11 cellular contexts compared by ENCODE assay signal in the genomic region with DNA sequence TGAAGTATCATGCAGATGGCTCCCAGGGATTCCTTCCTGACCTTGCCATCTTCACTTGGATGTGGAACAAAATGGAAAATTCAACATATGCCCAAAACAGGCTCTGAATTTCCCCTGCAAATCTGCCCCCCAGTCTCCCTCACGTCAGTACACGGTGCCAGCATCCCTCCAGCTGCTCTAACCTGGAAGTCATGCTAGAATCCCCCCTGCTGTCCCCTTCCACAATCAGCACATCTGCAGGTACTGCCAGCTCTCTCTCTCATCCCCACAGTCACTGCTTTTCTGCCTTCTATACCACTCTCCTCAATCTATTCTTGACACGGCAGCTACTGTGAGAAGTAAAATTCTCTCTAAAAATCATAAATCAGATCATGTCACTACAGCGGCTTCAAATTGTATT. TPM values are rescaled to one million over a fixed set of nuclear protein-coding genes. Genes with fewer than 3 reads are reported as not detected.
A peak's percentile ranks its signal among the peaks of the same experiment; 100 is the strongest.
DNase-seq lines count a peak whose midpoint lies in the region; ATAC-seq and TF ChIP-seq lines count a peak whose summit lies in the region.
"Had no signal": no experiment of that assay in that cellular context is flagged by ENCODE, and none has a peak within 500 bp of the region (broad histone marks: within the 10 kb centered on the region; RNA-seq: fewer than 3 reads in every experiment).

No MANE protein-coding gene starts in this region.

- peaks cover 13 to 62% (median 47%) of the 10 kb centered on the region in 4 donors for H3K4me1 Mint-ChIP-seq in CD4-positive, CD25-positive, alpha-beta regulatory T cell
- H3K4me1 Mint-ChIP-seq in effector memory CD8-positive, alpha-beta T cell (ENCODE audit: low read depth in 2 of 2): peaks cover 31 to 32% of the 10 kb centered on the region in 2 donors

- H3K4me1 ChIP-seq in CD4-positive, CD25-positive, alpha-beta regulatory T cell (ENCODE audit: control insufficient read depth, insufficient read depth, low read length, poor library complexity, severe bottlenecking): peaks cover 34% of the 10 kb centered on the region
- H3K4me1 ChIP-seq in MM.1S (ENCODE audit: low read length): peaks cover 16% of the 10 kb centered on the region

- H3K4me3 Mint-ChIP-seq in CD4-positive, CD25-positive, alpha-beta regulatory T cell: peak overlapping the region; percentile 66 to 89 (median 77)
- H3K4me3 Mint-ChIP-seq in effector memory CD8-positive, alpha-beta T cell: peak overlapping the region; percentile 45 to 69

- peaks cover 0 to 1% (median 0%) of the 10 kb centered on the region in 7 donors for H3K9me3 Mint-ChIP-seq in CD4-positive, CD25-positive, alpha-beta regulatory T cell
- no peaks in the 10 kb centered on the region for H3K9me3 Mint-ChIP-seq in effector memory CD8-positive, alpha-beta T cell

- H3K27me3 ChIP-seq in CD4-positive, CD25-positive, alpha-beta regulatory T cell (ENCODE audit: control insufficient read depth, insufficient read depth, low read length): no peaks in the 10 kb centered on the region
- H3K27me3 ChIP-seq in MM.1S (replicated peaks; ENCODE audit: insufficient read depth, low read length): no peaks in the 10 kb centered on the region

- ATAC-seq in CD4-positive, CD25-positive, alpha-beta regulatory T cell (ENCODE audit: low read depth in 2 of 2): no peak
- no peak for ATAC-seq in effector memory CD8-positive, alpha-beta T cell (replicated peaks)
- ATAC-seq in HG03045 (IDR thresholded peaks at IDR 0.05; ENCODE audit: unreplicated experiment): no peak
- no peak for ATAC-seq in HG03095 (IDR thresholded peaks at IDR 0.05; ENCODE audit: unreplicated experiment)
- ATAC-seq: HCT116 had no signal

- no peak overlapping the region for H3K9ac ChIP-seq in MM.1S (ENCODE audit: low read length)

- no peaks in the 10 kb centered on the region for H4K20me1 ChIP-seq in MM.1S (ENCODE audit: insufficient read depth, low read length)

- peaks cover 10% of the 10 kb centered on the region for H3K36me3 ChIP-seq in CD4-positive, CD25-positive, alpha-beta regulatory T cell (ENCODE audit: control insufficient read depth, insufficient read depth, low read length)
- H3K36me3 ChIP-seq in MM.1S (replicated peaks; ENCODE audit: insufficient read depth, low read length): no peaks in the 10 kb centered on the region

- H3K27ac Mint-ChIP-seq in CD4-positive, CD25-positive, alpha-beta regulatory T cell: peak overlapping the region; percentile 85 to 90 (median 85)
- H3K27ac Mint-ChIP-seq in effector memory CD8-positive, alpha-beta T cell: peak overlapping the region; percentile 88 to 89

- no peaks in the 10 kb centered on the region for H3K79me2 ChIP-seq in MM.1S (ENCODE audit: low read length)

- peak overlapping the region; percentile 68 for H3K4me2 ChIP-seq in MM.1S (ENCODE audit: low read depth, low read length)

- peak overlapping the region; percentile 73 for H3K4me3 ChIP-seq in CD4-positive, CD25-positive, alpha-beta regulatory T cell (ENCODE audit: low read depth, low read length)
- no peak overlapping the region for H3K4me3 ChIP-seq in MM.1S (ENCODE audit: low read length)
- H3K4me3 ChIP-seq: mucosa of descending colon had no signal

- H3F3A ChIP-seq in MM.1S (ENCODE audit: insufficient read depth, low read length): peaks cover 12% of the 10 kb centered on the region

- peak overlapping the region; percentile 74 for H3K27ac ChIP-seq in CD4-positive, CD25-positive, alpha-beta regulatory T cell (ENCODE audit: insufficient read depth, low read length, poor library complexity, severe bottlenecking)
- H3K27ac ChIP-seq in MM.1S (ENCODE audit: low read length): peak overlapping the region; percentile 78

- no peaks in the 10 kb centered on the region for H3K9me2 ChIP-seq in MM.1S (replicated peaks; ENCODE audit: insufficient read depth, low read length)

- no peaks in the 10 kb centered on the region for H3K9me3 ChIP-seq in CD4-positive, CD25-positive, alpha-beta regulatory T cell (ENCODE audit: control insufficient read depth in 2 of 2, low read length in 2 of 2)
- H3K9me3 ChIP-seq in MM.1S (replicated peaks; ENCODE audit: insufficient read depth, low read length): no peaks in the 10 kb centered on the region
- H3K9me3 ChIP-seq: mucosa of descending colon had no signal

- no peak for DNase-seq in CD4-positive, CD25-positive, alpha-beta regulatory T cell
- DNase-seq in MM.1S: no peak
- no peak for DNase-seq in effector memory CD8-positive, alpha-beta T cell
- DNase-seq in T1000 (lab: John Stamatoyannopoulos, UW): no peak
- DNase-seq: NCI-H446 had no signal

- TF ChIP-seq CTCF in MM.1S (IDR thresholded peaks at IDR 0.05; ENCODE audit: low read length): no peak

- H3K36me3 Mint-ChIP-seq in CD4-positive, CD25-positive, alpha-beta regulatory T cell: peaks cover 13% of the 10 kb centered on the region
- H3K36me3 Mint-ChIP-seq in effector memory CD8-positive, alpha-beta T cell (ENCODE audit: insufficient read depth): peaks cover 17% of the 10 kb centered on the region

- H3K27me3 Mint-ChIP-seq in CD4-positive, CD25-positive, alpha-beta regulatory T cell: peaks cover 5% of the 10 kb centered on the region
- H3K27me3 Mint-ChIP-seq in effector memory CD8-positive, alpha-beta T cell: no peaks in the 10 kb centered on the region

- peak overlapping the region; percentile 37; the same call in 1 of the 2 replicates for H2AFZ ChIP-seq in MM.1S (ENCODE audit: low read length)

RNA-seq across cellular contexts. Expression of a gene that starts 21.6 kb away (rescaled TPM):
- total RNA-seq in CD4-positive, CD25-positive, alpha-beta regulatory T cell: 19.5 TPM
- 1 to 10 TPM; 2.3 to 4.8 (median 2.7) TPM for polyA plus RNA-seq in CD4-positive, CD25-positive, alpha-beta regulatory T cell

RNA-seq across cellular contexts. Expression of a gene that starts 23.1 kb away (rescaled TPM):
- total RNA-seq in CD4-positive, CD25-positive, alpha-beta regulatory T cell: not detected
- polyA plus RNA-seq in CD4-positive, CD25-positive, alpha-beta regulatory T cell: 1 to 10 TPM in 3 of 4 donors, under 1 TPM in 1; 0.25 to 2.0 (median 1.4) TPM
- total RNA-seq: esophagus mucosa, mucosa of descending colon, SK-MEL-5 had no signal

RNA-seq across cellular contexts. Expression of a gene that starts 45.6 kb away (rescaled TPM):
- 273 TPM for total RNA-seq in CD4-positive, CD25-positive, alpha-beta regulatory T cell
- 100 to 1,000 TPM; 204 to 255 (median 228) TPM for polyA plus RNA-seq in CD4-positive, CD25-positive, alpha-beta regulatory T cell
- total RNA-seq: SK-MEL-5 had no signal

RNA-seq across cellular contexts. Expression of a gene that starts 55.0 kb away (rescaled TPM):
- total RNA-seq in CD4-positive, CD25-positive, alpha-beta regulatory T cell: 3.5 TPM
- 1 to 10 TPM in 1 of 4 donors, under 1 TPM in 2, not detected in 1; 0.16 to 1.4 (median 0.57) TPM for polyA plus RNA-seq in CD4-positive, CD25-positive, alpha-beta regulatory T cell
